21 cellular contexts compared by ENCODE assay signal in the genomic region with DNA sequence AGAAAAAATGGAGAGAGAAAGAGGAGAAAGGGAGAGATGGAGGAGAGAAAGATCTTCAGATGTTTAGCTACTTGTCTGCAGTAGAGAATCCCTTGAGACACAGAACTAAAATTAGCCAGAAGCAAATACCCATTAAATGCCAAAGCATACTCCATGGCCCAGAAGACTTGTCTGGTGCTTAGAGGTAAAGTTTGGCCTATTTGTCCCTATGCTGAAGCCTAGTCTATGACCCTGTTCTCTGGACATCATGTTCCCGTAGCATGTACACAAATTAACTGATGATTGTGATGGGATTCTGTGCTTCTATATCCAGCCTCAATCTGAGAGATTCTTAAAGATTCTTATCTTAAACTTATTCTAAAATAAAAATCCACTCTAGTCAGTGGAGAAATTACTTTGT.
A peak's percentile ranks its signal among the peaks of the same experiment; 100 is the strongest.
DNase-seq lines count a peak whose midpoint lies in the region; ATAC-seq, FAIRE-seq and TF ChIP-seq lines count a peak whose summit lies in the region.
"Had no signal": no experiment of that assay in that cellular context is flagged by ENCODE, and none has a peak within 500 bp of the region (broad histone marks: within the 10 kb centered on the region; RNA-seq: fewer than 3 reads in every experiment).

No MANE protein-coding gene starts in this region.

- TF ChIP-seq CTCF in VCaP (conservative IDR thresholded peaks at IDR 0.05) (no peak), endothelial cell of umbilical vein (IDR thresholded peaks at IDR 0.05; ENCODE audit: extremely low read depth in 1 of 2, insufficient read depth in 1 of 2, low read depth in 1 of 2, low read length in 2 of 2) (no peak), vagina (IDR thresholded peaks at IDR 0.05) (no peak), GM20000 (IDR thresholded peaks at IDR 0.05; ENCODE audit: extremely low read depth, missing control alignments) (no peak)

- H3K27me3 ChIP-seq in endothelial cell of umbilical vein (ENCODE audit: control insufficient read depth in 2 of 2, insufficient read depth in 2 of 2, low read length in 2 of 2) (no peaks in the 10 kb centered on the region), skeletal muscle tissue (ENCODE audit: control insufficient read depth in 3 of 3, insufficient read depth in 3 of 3, low read length in 3 of 3) (no peaks in the 10 kb centered on the region), vagina (no peaks in the 10 kb centered on the region)
- H3K27me3 ChIP-seq: SJSA1 had no signal

- H3K27me3 Mint-ChIP-seq in activated T-cell treated with anti-CD3 and anti-CD28 coated beads, Interleukin-2, amount 50 U/mL, for 72 hours (ENCODE audit: low read depth): peaks cover 51% of the 10 kb centered on the region

- DNase-seq in endothelial cell of umbilical vein (ENCODE audit: low read depth, low spot score) (no peak), left lobe of liver (ENCODE audit: low spot score) (no peak), vagina (ENCODE audit: extremely low spot score in 2 of 2) (no peak), GM20000 (ENCODE audit: low spot score) (no peak)
- DNase-seq in activated T-cell treated with anti-CD3 and anti-CD28 coated beads, Interleukin-2, amount 50 U/mL, for 72 hours: no peak
- DNase-seq: BE2C; CD8-positive, alpha-beta T cell; DND-41; KG1; NCI-H1436; NCI-H2029 treated with DMSO at 0.1 percent for 48 hours; NCI-H748 treated with DMSO at 0.1 percent for 48 hours had no signal

- no peaks in the 10 kb centered on the region for H3K4me1 Mint-ChIP-seq in activated T-cell treated with anti-CD3 and anti-CD28 coated beads, Interleukin-2, amount 50 U/mL, for 72 hours (ENCODE audit: low read depth)
- H3K4me1 Mint-ChIP-seq: GM23338 had no signal

- no peak for TF ChIP-seq POLR2A in endothelial cell of umbilical vein (IDR thresholded peaks at IDR 0.05; ENCODE audit: low read depth, low read length)
- TF ChIP-seq POLR2A in vagina (IDR thresholded peaks at IDR 0.05): no peak

- no peaks in the 10 kb centered on the region for H3K9me1 ChIP-seq in endothelial cell of umbilical vein (replicated peaks; ENCODE audit: control insufficient read depth, extremely low read depth, insufficient read depth, low read length)

- POLR2A ChIA-PET in endothelial cell of umbilical vein (lab: Charles Lee): no interaction called here

- no TSS peak for BruUV-seq in endothelial cell of umbilical vein (replicated peaks; lab: Mats Ljungman, UMichigan)

- H4K20me1 ChIP-seq in endothelial cell of umbilical vein (replicated peaks; ENCODE audit: control insufficient read depth, extremely low read depth, insufficient read depth, low read length): no peaks in the 10 kb centered on the region

- H3K27ac ChIP-seq in VCaP (peak overlapping the region; percentile 23), endothelial cell of umbilical vein (ENCODE audit: insufficient read depth, low read depth, low read length) (no peak overlapping the region), skeletal muscle tissue (ENCODE audit: low read depth, low read length) (peak overlapping the region; percentile 48), vagina (no peak overlapping the region)
- H3K27ac ChIP-seq: SJSA1 had no signal

- CTCF ChIA-PET in endothelial cell of umbilical vein (lab: Charles Lee): interaction anchor here (1.2 to 1.6 kb wide), 2 partner anchors 8 to 344 kb away, joined by 5 read pairs; no protein-coding TSS in a partner anchor

- no peak overlapping the region for H3K9ac ChIP-seq in endothelial cell of umbilical vein (replicated peaks; ENCODE audit: extremely low read depth, insufficient read depth, low read length)
- no peak overlapping the region for H3K9ac ChIP-seq in skeletal muscle tissue (ENCODE audit: low read depth in 1 of 3, low read length in 3 of 3)

- no peak for FAIRE-seq in endothelial cell of umbilical vein (lab: Jason Lieb, UNC)
- FAIRE-seq: D721Med, G401.6, GM12878 had no signal

- H3K4me2 ChIP-seq in endothelial cell of umbilical vein (ENCODE audit: insufficient read depth, low read length): no peak overlapping the region
- H3K4me2 ChIP-seq: GM23338 had no signal

- intact Hi-C loops in endothelial cell of umbilical vein (cut with micrococcal nuclease) (no loop called here), vagina (cut with DNase I) (no loop called here)

- H3K36me3 Mint-ChIP-seq in activated T-cell treated with anti-CD3 and anti-CD28 coated beads, Interleukin-2, amount 50 U/mL, for 72 hours (ENCODE audit: insufficient read depth in 2 of 2): no peaks in the 10 kb centered on the region
- H3K36me3 Mint-ChIP-seq: CD8-positive, alpha-beta T cell had no signal

- H3K9me3 Mint-ChIP-seq in activated T-cell treated with anti-CD3 and anti-CD28 coated beads, Interleukin-2, amount 50 U/mL, for 72 hours: no peaks in the 10 kb centered on the region
- H3K9me3 Mint-ChIP-seq: CD8-positive, alpha-beta T cell; GM23338 had no signal

- no peaks in the 10 kb centered on the region for H3K9me3 ChIP-seq in endothelial cell of umbilical vein (replicated peaks; ENCODE audit: control insufficient read depth, insufficient read depth, low read length)
- H3K9me3 ChIP-seq in skeletal muscle tissue (ENCODE audit: control insufficient read depth in 3 of 3, low read length in 3 of 3): no peaks in the 10 kb centered on the region
- no peaks in the 10 kb centered on the region for H3K9me3 ChIP-seq in vagina
- H3K9me3 ChIP-seq: BE2C, SJSA1 had no signal

- H3K79me2 ChIP-seq in endothelial cell of umbilical vein (ENCODE audit: control insufficient read depth, insufficient read depth, low read length): no peaks in the 10 kb centered on the region

- peaks cover 11% of the 10 kb centered on the region for H3K4me1 ChIP-seq in endothelial cell of umbilical vein (ENCODE audit: control insufficient read depth, extremely low read depth, insufficient read depth, low read length)
- peaks cover 2 to 7% (median 2%) of the 10 kb centered on the region in 3 donors for H3K4me1 ChIP-seq in skeletal muscle tissue (ENCODE audit: control insufficient read depth in 3 of 3, insufficient read depth in 3 of 3, low read length in 3 of 3)
- H3K4me1 ChIP-seq in vagina: peaks cover 5% of the 10 kb centered on the region
- H3K4me1 ChIP-seq: BE2C, SJSA1 had no signal

- H3K36me3 ChIP-seq in endothelial cell of umbilical vein (ENCODE audit: control insufficient read depth in 2 of 2, extremely low read depth in 1 of 2, insufficient read depth in 2 of 2, low read length in 2 of 2): no peaks in the 10 kb centered on the region
- H3K36me3 ChIP-seq in skeletal muscle tissue (ENCODE audit: control insufficient read depth in 3 of 3, insufficient read depth in 3 of 3, low read length in 3 of 3): no peaks in the 10 kb centered on the region
- no peaks in the 10 kb centered on the region for H3K36me3 ChIP-seq in vagina
- H3K36me3 ChIP-seq: BE2C, SJSA1 had no signal

- H3K27ac Mint-ChIP-seq in activated T-cell treated with anti-CD3 and anti-CD28 coated beads, Interleukin-2, amount 50 U/mL, for 72 hours: no peak overlapping the region
- H3K27ac Mint-ChIP-seq: CD8-positive, alpha-beta T cell; GM23338 had no signal

- dilution Hi-C loops in endothelial cell of umbilical vein (cut with MboI; ENCODE audit: extremely low pct_ligation_motif_present, low sequenced_read_pairs): no loop called here

- ATAC-seq in left lobe of liver (peak; percentile 56), GM21381 (IDR thresholded peaks at IDR 0.05; ENCODE audit: unreplicated experiment) (no peak)
- no peak for ATAC-seq in activated T-cell treated with anti-CD3 and anti-CD28 coated beads, Interleukin-2, amount 50 U/mL, for 72 hours (replicated peaks in 1 of 2)
- ATAC-seq: CD8-positive, alpha-beta T cell; GM12878; GM23338; HCT116 had no signal

- H2AFZ ChIP-seq in endothelial cell of umbilical vein (ENCODE audit: low read depth, low read length): peak overlapping the region; percentile 22
- H2AFZ ChIP-seq: GM23338 had no signal

- no peak overlapping the region for H3K4me3 Mint-ChIP-seq in activated T-cell treated with anti-CD3 and anti-CD28 coated beads, Interleukin-2, amount 50 U/mL, for 72 hours
- H3K4me3 Mint-ChIP-seq: CD8-positive, alpha-beta T cell; GM23338 had no signal

- no peak overlapping the region for H3K4me3 ChIP-seq in endothelial cell of umbilical vein (replicated peaks in 1 of 3; ENCODE audit: insufficient read depth in 1 of 3, low read depth in 1 of 3, low read length in 3 of 3)
- H3K4me3 ChIP-seq in skeletal muscle tissue (ENCODE audit: low read length in 3 of 3): no peak overlapping the region
- H3K4me3 ChIP-seq in vagina: no peak overlapping the region
- H3K4me3 ChIP-seq: GM12878, GM23338, SJSA1 had no signal

TF ChIP-seq in endothelial cell of umbilical vein, 7 proteins besides CTCF, POLR2A, EP300 and RAD21:
- no peak for TF ChIP-seq GATA2 (IDR thresholded peaks at IDR 0.05; ENCODE audit: insufficient read depth, insufficient read length, low read depth, low read length)

Comparison
In these comparisons a context has a peak if more than half of its experiments do, and no peak if none do; other contexts are left out.
1. H3K27ac ChIP-seq: peak in VCaP (single experiment) and skeletal muscle tissue (single experiment); none in endothelial cell of umbilical vein (single experiment) and vagina (single experiment).